ENCODE assay signal across 20 cellular contexts in the genomic region with DNA sequence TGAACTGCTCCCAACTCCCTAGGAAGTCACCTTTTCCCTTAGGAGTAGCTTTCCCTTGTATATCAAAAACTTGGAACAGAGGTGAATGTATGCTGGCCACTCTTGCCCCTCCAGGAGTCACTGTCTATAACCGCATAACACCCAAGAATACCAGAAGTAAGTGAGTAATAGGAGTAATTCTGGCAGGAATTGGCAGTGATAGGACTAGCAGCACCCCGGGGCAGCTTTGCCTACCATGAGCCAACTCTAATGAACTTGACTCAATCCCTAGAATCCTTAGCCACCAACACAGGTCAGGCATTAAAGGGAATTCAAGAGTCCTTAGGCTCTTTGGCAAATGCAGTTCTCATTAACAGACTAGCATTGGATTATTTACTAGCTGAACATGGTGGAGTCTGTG. TPM values are rescaled to one million over a fixed set of nuclear protein-coding genes. Genes with fewer than 3 reads are reported as not detected.
DNase-seq lines count a peak whose midpoint lies in the region; ATAC-seq, FAIRE-seq and TF ChIP-seq lines count a peak whose summit lies in the region.
"Had no signal": no experiment of that assay in that cellular context is flagged by ENCODE, and none has a peak within 500 bp of the region (broad histone marks: within the 10 kb centered on the region; RNA-seq: fewer than 3 reads in every experiment).

No MANE protein-coding gene starts in this region.

- H3K27ac ChIP-seq in breast epithelium = no peak overlapping the region
- no peak overlapping the region for H3K27ac ChIP-seq in RWPE2 (ENCODE audit: poor library complexity, severe bottlenecking)
- H3K27ac ChIP-seq: 22Rv1, A549, C4-2B, GM23248 had no signal

- 0 out of 3 replicates have a peak, but pooled peaks have one; percentile 19 for ATAC-seq in RWPE2 (ENCODE audit: low read depth)
- ATAC-seq: A549 had no signal

- H3K27me3 ChIP-seq in breast epithelium = no peaks in the 10 kb centered on the region
- no peaks in the 10 kb centered on the region for H3K27me3 ChIP-seq in RWPE2 (ENCODE audit: insufficient read depth, poor library complexity, severe bottlenecking)

- intact Hi-C loops in MCF 10A (cut with micrococcal nuclease) (no loop called here), breast epithelium (cut with DNase I; ENCODE audit: low total_unique reads) (no loop called here)

- TF ChIP-seq POLR2A in breast epithelium (IDR thresholded peaks at IDR 0.05) = no peak
- TF ChIP-seq POLR2A in GM12892 (IDR thresholded peaks at IDR 0.05; ENCODE audit: low read depth, low read length) = no peak

- FAIRE-seq in GM12892 (lab: Jason Lieb, UNC) = no peak
- FAIRE-seq: A549, D721Med, G401.6, GM12891, GM18507 had no signal

- peaks cover 6% of the 10 kb centered on the region for H3K4me1 Mint-ChIP-seq in MCF 10A (ENCODE audit: insufficient read depth, unreplicated experiment)

- POLR2A ChIA-PET in MCF 10A (lab: Yijun Ruan, JAX) = interaction anchor here (0.6 to 1.8 kb wide), 3 partner anchors 28 to 206 kb away, joined by 3 to 5 read pairs (median 4); partner anchors contain the start of gene CD164

- CTCF ChIA-PET in MCF 10A (lab: Yijun Ruan, JAX) = interaction anchor here (0.8 to 2.0 kb wide), 5 partner anchors 10 to 979 kb away, joined by 3 to 5 read pairs (median 3); no protein-coding TSS in a partner anchor

- TF ChIP-seq CTCF in MCF 10A (IDR thresholded peaks at IDR 0.05; ENCODE audit: unreplicated experiment) (no peak), breast epithelium (IDR thresholded peaks at IDR 0.05) (no peak), RWPE2 (IDR thresholded peaks at IDR 0.05; ENCODE audit: poor library complexity, severe bottlenecking) (no peak), epithelial cell of esophagus (IDR thresholded peaks at IDR 0.05; ENCODE audit: insufficient read depth, low read depth, low read length, missing control alignments) (no peak)

- DNase-seq in MCF 10A (ENCODE audit: unreplicated experiment) = peak; percentile 61
- DNase-seq in breast epithelium (ENCODE audit: low spot score in 2 of 2) = no peak
- no peak for DNase-seq in RWPE2 (ENCODE audit: low spot score)
- DNase-seq in epithelial cell of esophagus (ENCODE audit: low read depth) = peak; percentile 56
- DNase-seq in renal cortical epithelial cell (ENCODE audit: low read depth) = peak; percentile 31
- DNase-seq in mucosa of gallbladder (ENCODE audit: low spot score) = no peak
- no peak for DNase-seq in GM12892 (ENCODE audit: insufficient read length)
- no peak for DNase-seq in NK-92 treated with Interleukin-12 subunit alpha and Interleukin-12 subunit beta, amount 100 ng/mL, for 24 hours (lab: John Stamatoyannopoulos, UW)
- DNase-seq: AML-193; Caco-2; CD4-positive, alpha-beta T cell; GM23248 had no signal

- H3K4me3 ChIP-seq in breast epithelium = no peak overlapping the region
- H3K4me3 ChIP-seq in RWPE2 (ENCODE audit: severe bottlenecking) = no peak overlapping the region
- H3K4me3 ChIP-seq in epithelial cell of esophagus (ENCODE audit: low read length) = no peak overlapping the region
- H3K4me3 ChIP-seq: A549, GM23248, HAP-1 had no signal

- no peaks in the 10 kb centered on the region for H3K36me3 ChIP-seq in breast epithelium
- no peaks in the 10 kb centered on the region for H3K36me3 ChIP-seq in RWPE2 (ENCODE audit: low read depth)
- H3K36me3 ChIP-seq: HAP-1 had no signal

- no peak overlapping the region for H3K4me3 Mint-ChIP-seq in MCF 10A (ENCODE audit: unreplicated experiment)
- H3K4me3 Mint-ChIP-seq: CD4-positive, alpha-beta T cell had no signal

- no peaks in the 10 kb centered on the region for H3K27me3 Mint-ChIP-seq in MCF 10A (ENCODE audit: insufficient read depth, unreplicated experiment)
- H3K27me3 Mint-ChIP-seq: CD4-positive, alpha-beta T cell had no signal

- H3K27ac Mint-ChIP-seq in MCF 10A (ENCODE audit: low read depth, unreplicated experiment) = no peak overlapping the region
- H3K27ac Mint-ChIP-seq: CD4-positive, alpha-beta T cell had no signal

- H3K9me3 Mint-ChIP-seq in MCF 10A (ENCODE audit: unreplicated experiment) = no peaks in the 10 kb centered on the region
- H3K9me3 Mint-ChIP-seq: CD4-positive, alpha-beta T cell had no signal

- peaks cover 0 to 4% of the 10 kb centered on the region in 2 donors for H3K9me3 ChIP-seq in breast epithelium
- no peaks in the 10 kb centered on the region for H3K9me3 ChIP-seq in RWPE2 (ENCODE audit: severe bottlenecking)
- H3K9me3 ChIP-seq: A549, Caco-2, HAP-1 had no signal

- no peaks in the 10 kb centered on the region for H3K36me3 Mint-ChIP-seq in MCF 10A (ENCODE audit: insufficient read depth, unreplicated experiment)

- H3K4me1 ChIP-seq in breast epithelium (no peaks in the 10 kb centered on the region), RWPE2 (ENCODE audit: insufficient read depth, poor library complexity, severe bottlenecking) (no peaks in the 10 kb centered on the region)
- H3K4me1 ChIP-seq: A549, Caco-2, HAP-1 had no signal

- no TSS peak for BruUV-seq in MCF 10A (replicated peaks; lab: Mats Ljungman, UMichigan)

RNA-seq across cellular contexts. Expression of gene CD164, which starts 28.8 kb away (rescaled TPM):
- total RNA-seq in MCF 10A (2022) (156 and 172 TPM in 2 replicates), breast epithelium (100 to 1,000 TPM; 186 to 302 (median 238) TPM), renal cortical epithelial cell (248 and 303 TPM in 2 replicates), mucosa of gallbladder (606 TPM)
- polyA plus RNA-seq in GM12892 (2012; ENCODE audit: missing spikeins) = 160 TPM

RNA-seq across cellular contexts. Expression of gene PPIL6, which starts 29.4 kb away (rescaled TPM):
- 3.9 and 6.5 TPM in 2 replicates for total RNA-seq in MCF 10A (2022)
- 10 to 100 TPM in 1 of 3 donors, 1 to 10 TPM in 2; 2.6 to 16.5 (median 2.9) TPM for total RNA-seq in breast epithelium
- total RNA-seq in renal cortical epithelial cell = 0.17 and 13.3 TPM in 2 replicates
- total RNA-seq in mucosa of gallbladder = 2.6 TPM
- not detected for polyA plus RNA-seq in GM12892 (2012; ENCODE audit: missing spikeins)
- total RNA-seq: Caco-2 had no signal

RNA-seq across cellular contexts. Expression of gene SMPD2, which starts 29.5 kb away (rescaled TPM):
- total RNA-seq in MCF 10A (2022) (17.7 and 19.9 TPM in 2 replicates), breast epithelium (10 to 100 TPM in 2 of 3 donors, 1 to 10 TPM in 1; 8.5 to 26.2 (median 12.1) TPM), renal cortical epithelial cell (17.0 and 17.7 TPM in 2 replicates), mucosa of gallbladder (23.2 TPM)
- polyA plus RNA-seq in GM12892 (2012; ENCODE audit: missing spikeins) = 9.8 TPM

RNA-seq across cellular contexts. Expression of gene MICAL1, which starts 44.5 kb away (rescaled TPM):
- total RNA-seq in MCF 10A (2022) (23.2 and 35.3 TPM in 2 replicates), breast epithelium (10 to 100 TPM; 23.6 to 29.8 (median 25.5) TPM), renal cortical epithelial cell (37.9 and 41.2 TPM in 2 replicates), mucosa of gallbladder (71.8 TPM)
- 48.3 TPM for polyA plus RNA-seq in GM12892 (2012; ENCODE audit: missing spikeins)

Comparison
In these comparisons a context has a peak if more than half of its experiments do, and no peak if none do; other contexts are left out.
1. DNase-seq: peak in MCF 10A (single experiment), epithelial cell of esophagus (single experiment) and renal cortical epithelial cell (single experiment); none in breast epithelium (0 of 2), RWPE2 (single experiment), mucosa of gallbladder (single experiment), GM12892 (single experiment) and NK-92 treated with Interleukin-12 subunit alpha and Interleukin-12 subunit beta, amount 100 ng/mL, for 24 hours (single experiment).